In genomic region chr9:132172185-132172584, GRCh38 we compare ENCODE assay signal across 28 cellular contexts.
"Had no signal": no experiment of that assay in that cellular context is flagged by ENCODE, and none has a peak within 500 bp of the region (broad histone marks: within the 10 kb centered on the region; RNA-seq: fewer than 3 reads in every experiment).

No MANE protein-coding gene starts in this region.

- H3K4me1 ChIP-seq: parathyroid adenoma, psoas muscle, suprapubic skin, tibial artery, transverse colon, upper lobe of right lung, uterus had no signal

- H3K4me3 ChIP-seq: neural progenitor cell, ovary, psoas muscle, skin epidermis, smooth muscle cell, spleen, suprapubic skin, testis, tibial artery, transverse colon, upper lobe of right lung, uterus had no signal

- H3K4me2 ChIP-seq: neural progenitor cell, smooth muscle cell had no signal

- ATAC-seq: natural killer cell; psoas muscle; right cardiac atrium; sciatic nerve; stimulated activated memory B cell treated with anti-CD40 and anti-IgM and Interleukin-4, amounts not matched to agents 10 μg/mL and 1 μg/mL and 100 μg/mL, for 72 hours; stimulated activated naive CD8-positive, alpha-beta T cell treated with anti-CD3 and anti-CD28 coated beads, Interleukin-15, amount 100 ng/mL, for 72 hours; stimulated activated naive CD8-positive, alpha-beta T cell treated with anti-CD3 and anti-CD28 coated beads, Interleukin-15, Interleukin-2, amounts not matched to agents 100 U/mL and 50 U/mL, for 24 hours; upper lobe of right lung had no signal

- H3K36me3 ChIP-seq: neural progenitor cell, ovary, suprapubic skin, tibial artery, transverse colon, upper lobe of right lung, uterus had no signal

- H3K79me2 ChIP-seq: parathyroid adenoma had no signal

- H3K9ac ChIP-seq: neural progenitor cell, parathyroid adenoma had no signal

- H3K9me3 ChIP-seq: ovary, psoas muscle, spleen, suprapubic skin, testis, tibial artery, transverse colon, upper lobe of right lung, uterus had no signal

- DNase-seq: natural killer cell; occipital lobe; ovary; posterior cingulate gyrus; psoas muscle; spleen; stimulated activated CD4-positive, alpha-beta T cell treated with anti-CD3 and anti-CD28 coated beads, Interleukin-12 subunit alpha, Interleukin-12 subunit beta, amount 100 ng/mL, for 4 hours; stimulated activated CD4-positive, alpha-beta T cell treated with anti-CD3 and anti-CD28 coated beads, Interleukin-1b, Interleukin-23, amount 100 ng/mL, for 48 hours; stimulated activated CD4-positive, alpha-beta T cell treated with anti-CD3 and anti-CD28 coated beads, Interleukin-4, amount 100 ng/mL, for 1 hour; stimulated activated CD4-positive, alpha-beta T cell treated with anti-CD3 and anti-CD28 coated beads, Interleukin-4, amount 100 ng/mL, for 4 hours; stimulated activated CD8-positive, alpha-beta memory T cell treated with anti-CD3 and anti-CD28 coated beads, Interleukin-4, amount 100 ng/mL, for 48 hours; stimulated activated naive CD4-positive, alpha-beta T cell; stimulated activated naive CD8-positive, alpha-beta T cell treated with anti-CD3 and anti-CD28 coated beads, Interleukin-15, amount 100 ng/mL, for 72 hours; stimulated activated naive CD8-positive, alpha-beta T cell treated with anti-CD3 and anti-CD28 coated beads, Interleukin-15, Interleukin-2, amounts not matched to agents 100 U/mL and 50 U/mL, for 24 hours; substantia nigra; testis; tibial artery; transverse colon; upper lobe of right lung; uterus had no signal

- H3K27me3 ChIP-seq: ovary, testis, uterus had no signal

- H3K27ac ChIP-seq: neural progenitor cell, ovary, parathyroid adenoma, psoas muscle, skin epidermis, spleen, suprapubic skin, testis, tibial artery, transverse colon, upper lobe of right lung, uterus had no signal

- H2AFZ ChIP-seq: neural progenitor cell, parathyroid adenoma had no signal
